In genomic region chr3:86388848-86389247, GRCh38 we compare ENCODE assay signal across 21 cellular contexts.
DNase-seq lines count a peak whose midpoint lies in the region; ATAC-seq, FAIRE-seq and TF ChIP-seq lines count a peak whose summit lies in the region.
"Had no signal": no experiment of that assay in that cellular context is flagged by ENCODE, and none has a peak within 500 bp of the region (broad histone marks: within the 10 kb centered on the region; RNA-seq: fewer than 3 reads in every experiment).

No MANE protein-coding gene starts in this region.

- H3K9me3 Mint-ChIP-seq in activated T-helper 2 cell treated with anti-CD3 and anti-CD28 coated beads, Interferon-gamma antibody, Interleukin-2, Interleukin-4, amounts not matched to agents 10 μg/mL and 5 μg/mL and 100 μg/mL, durations not matched to agents 14 hours and 24 hours and 36 hours: peaks cover 19% of the 10 kb centered on the region
- H3K9me3 Mint-ChIP-seq: nephron had no signal

- DNase-seq in DND-41 (no peak), HuH-7 (ENCODE audit: low spot score) (peak; percentile 5), SK-MEL-5 (ENCODE audit: low read depth, low spot score) (peak; percentile 23), HTR-8/SVneo (ENCODE audit: insufficient read length, low spot score) (no peak), foreskin melanocyte (no peak)
- no peak for DNase-seq in activated T-helper 2 cell treated with anti-CD3 and anti-CD28 coated beads, Interferon-gamma antibody, Interleukin-2, Interleukin-4, amounts not matched to agents 10 μg/mL and 5 μg/mL and 100 μg/mL, durations not matched to agents 14 hours and 24 hours and 36 hours (ENCODE audit: low spot score)
- DNase-seq: aorta, colonic mucosa, immature natural killer cell, mammary epithelial cell, NCI-H1105 treated with DMSO at 0.1 percent for 48 hours, NCI-H446 treated with DMSO at 0.1 percent for 48 hours had no signal

- H4K20me1 ChIP-seq in DND-41 (ENCODE audit: insufficient read depth, low read length): no peaks in the 10 kb centered on the region

- FAIRE-seq in HTR-8/SVneo (lab: Jason Lieb, UNC): no peak
- FAIRE-seq: frontal cortex, GM12892, RCC 7860 had no signal

- no peak overlapping the region for H2AFZ ChIP-seq in DND-41 (ENCODE audit: low read depth, low read length)

- H3K36me3 Mint-ChIP-seq in activated T-helper 2 cell treated with anti-CD3 and anti-CD28 coated beads, Interferon-gamma antibody, Interleukin-2, Interleukin-4, amounts not matched to agents 10 μg/mL and 5 μg/mL and 100 μg/mL, durations not matched to agents 14 hours and 24 hours and 36 hours (ENCODE audit: low read depth): no peaks in the 10 kb centered on the region
- H3K36me3 Mint-ChIP-seq: IgD-negative memory B cell, immature natural killer cell had no signal

- no peak overlapping the region for H3K9ac ChIP-seq in DND-41 (ENCODE audit: low read depth, low read length)
- no peak overlapping the region for H3K9ac ChIP-seq in liver (ENCODE audit: low read depth in 1 of 2, low read length in 2 of 2)

- no peaks in the 10 kb centered on the region for H3K4me1 ChIP-seq in DND-41 (ENCODE audit: insufficient read depth, low read length)
- H3K4me1 ChIP-seq in liver (ENCODE audit: control insufficient read depth in 4 of 4, insufficient read depth in 4 of 4, low read length in 3 of 4): no peaks in the 10 kb centered on the region
- H3K4me1 ChIP-seq: colonic mucosa, suprapubic skin had no signal

- no peak for TF ChIP-seq CTCF in DND-41 (IDR thresholded peaks at IDR 0.05; ENCODE audit: borderline replicate concordance, extremely low read depth, low read length, poor library complexity, severe bottlenecking)
- no peak for TF ChIP-seq CTCF in liver (IDR thresholded peaks at IDR 0.05; ENCODE audit: low read depth, low read length, missing input control)

- H3K36me3 ChIP-seq in DND-41 (ENCODE audit: insufficient read depth, low read length) (no peaks in the 10 kb centered on the region), liver (ENCODE audit: control insufficient read depth in 4 of 4, insufficient read depth in 3 of 4, low read depth in 1 of 4, low read length in 3 of 4) (no peaks in the 10 kb centered on the region)
- H3K36me3 ChIP-seq: colonic mucosa, suprapubic skin had no signal

- H3K27ac Mint-ChIP-seq in activated T-helper 2 cell treated with anti-CD3 and anti-CD28 coated beads, Interferon-gamma antibody, Interleukin-2, Interleukin-4, amounts not matched to agents 10 μg/mL and 5 μg/mL and 100 μg/mL, durations not matched to agents 14 hours and 24 hours and 36 hours: no peak overlapping the region
- H3K27ac Mint-ChIP-seq: IgD-negative memory B cell; immature natural killer cell; nephron; T-helper 1 cell treated with Interleukin-12 subunit alpha and Interleukin-12 subunit beta and Interleukin-4 antibody, amounts not matched to agents 30 μg/mL and 1 μg/mL, for 36 hours had no signal

- TF ChIP-seq RAD21 in liver (IDR thresholded peaks at IDR 0.05): peak; percentile 21 to 24

- no peak overlapping the region for H3K4me3 Mint-ChIP-seq in activated T-helper 2 cell treated with anti-CD3 and anti-CD28 coated beads, Interferon-gamma antibody, Interleukin-2, Interleukin-4, amounts not matched to agents 10 μg/mL and 5 μg/mL and 100 μg/mL, durations not matched to agents 14 hours and 24 hours and 36 hours (ENCODE audit: low read depth)
- H3K4me3 Mint-ChIP-seq: IgD-negative memory B cell; immature natural killer cell; nephron; T-helper 1 cell treated with Interleukin-12 subunit alpha and Interleukin-12 subunit beta and Interleukin-4 antibody, amounts not matched to agents 30 μg/mL and 1 μg/mL, for 36 hours had no signal

- peak overlapping the region; percentile 7; the same call in 1 of the 2 replicates for H3K4me2 ChIP-seq in DND-41 (ENCODE audit: insufficient read depth, low read length)

- H3K9me3 ChIP-seq in DND-41 (ENCODE audit: insufficient read depth, low read length, severe bottlenecking): no peaks in the 10 kb centered on the region
- no peaks in the 10 kb centered on the region for H3K9me3 ChIP-seq in liver (ENCODE audit: control insufficient read depth in 4 of 4, low read length in 3 of 4)
- H3K9me3 ChIP-seq: colonic mucosa, suprapubic skin had no signal

- no peaks in the 10 kb centered on the region for H3K27me3 Mint-ChIP-seq in activated T-helper 2 cell treated with anti-CD3 and anti-CD28 coated beads, Interferon-gamma antibody, Interleukin-2, Interleukin-4, amounts not matched to agents 10 μg/mL and 5 μg/mL and 100 μg/mL, durations not matched to agents 14 hours and 24 hours and 36 hours (ENCODE audit: low read depth)
- H3K27me3 Mint-ChIP-seq: IgD-negative memory B cell had no signal

- H3K27me3 ChIP-seq in DND-41 (ENCODE audit: insufficient read depth, low read length, poor library complexity) (no peaks in the 10 kb centered on the region), liver (ENCODE audit: control insufficient read depth in 4 of 4, insufficient read depth in 4 of 4, low read length in 3 of 4) (no peaks in the 10 kb centered on the region)
- H3K27me3 ChIP-seq: colonic mucosa, suprapubic skin had no signal

- intact Hi-C loops in activated T-helper 2 cell treated with anti-CD3 and anti-CD28 coated beads, Interferon-gamma antibody, Interleukin-2, Interleukin-4, amounts not matched to agents 10 μg/mL and 5 μg/mL and 100 μg/mL, durations not matched to agents 14 hours and 24 hours and 36 hours (cut with micrococcal nuclease): no loop called here

- 66% methylated on average over 3 of the region's 3 CpGs for WGBS in liver

- H3K79me2 ChIP-seq in DND-41 (ENCODE audit: insufficient read depth, low read length): no peaks in the 10 kb centered on the region

- H3K4me3 ChIP-seq in DND-41 (ENCODE audit: low read depth in 1 of 2, low read length in 2 of 2) (no peak overlapping the region), liver (ENCODE audit: low read depth in 1 of 3, low read length in 3 of 3) (no peak overlapping the region)
- H3K4me3 ChIP-seq: colonic mucosa, suprapubic skin had no signal

- H3K4me1 Mint-ChIP-seq in activated T-helper 2 cell treated with anti-CD3 and anti-CD28 coated beads, Interferon-gamma antibody, Interleukin-2, Interleukin-4, amounts not matched to agents 10 μg/mL and 5 μg/mL and 100 μg/mL, durations not matched to agents 14 hours and 24 hours and 36 hours (ENCODE audit: low read depth): no peaks in the 10 kb centered on the region
- H3K4me1 Mint-ChIP-seq: IgD-negative memory B cell, immature natural killer cell, nephron had no signal

- no peak for ATAC-seq in DND-41 (ENCODE audit: insufficient read depth, low read depth)
- ATAC-seq: HCT116 had no signal

- no peak overlapping the region for H3K27ac ChIP-seq in DND-41 (ENCODE audit: low read length)
- H3K27ac ChIP-seq in liver (ENCODE audit: low read depth in 1 of 2, low read length in 2 of 2): no peak overlapping the region
- H3K27ac ChIP-seq: colonic mucosa, suprapubic skin had no signal

- in situ Hi-C loops in SK-MEL-5 (cut with HindIII; ENCODE audit: low pct_unique_long_range_greater_than_20kb, low sequenced_read_pairs): no loop called here

TF ChIP-seq in liver, 16 proteins besides CTCF, POLR2A, EP300 and RAD21 (continues in another document):
- TF ChIP-seq TAF1 (conservative IDR thresholded peaks at IDR 0.05) (no peak), ZBTB33 (IDR thresholded peaks at IDR 0.05) (no peak), HNF4G (IDR thresholded peaks at IDR 0.05) (no peak), ATF3 (IDR thresholded peaks at IDR 0.05) (no peak), RXRA (IDR thresholded peaks at IDR 0.05) (no peak), REST (IDR thresholded peaks at IDR 0.05) (no peak), GABPA (IDR thresholded peaks at IDR 0.05 in 1 of 2, conservative IDR thresholded peaks at IDR 0.05 in 1 of 2) (no peak), EGR1 (IDR thresholded peaks at IDR 0.05; ENCODE audit: low read depth in 2 of 2) (no peak)

Comparison
In these comparisons a context has a peak if more than half of its experiments do, and no peak if none do; other contexts are left out.
1. DNase-seq: peak in HuH-7 (single experiment) and SK-MEL-5 (single experiment); none in DND-41 (single experiment), HTR-8/SVneo (single experiment), foreskin melanocyte (single experiment) and activated T-helper 2 cell treated with anti-CD3 and anti-CD28 coated beads, Interferon-gamma antibody, Interleukin-2, Interleukin-4, amounts not matched to agents 10 μg/mL and 5 μg/mL and 100 μg/mL, durations not matched to agents 14 hours and 24 hours and 36 hours (single experiment).